In genomic region chr17:78562734-78563133, GRCh38 we compare ENCODE assay signal across 13 cellular contexts. TPM values are rescaled to one million over a fixed set of nuclear protein-coding genes. Genes with fewer than 3 reads are reported as not detected.
DNase-seq lines count a peak whose midpoint lies in the region; ATAC-seq lines count a peak whose summit lies in the region.
"Had no signal": no experiment of that assay in that cellular context is flagged by ENCODE, and none has a peak within 500 bp of the region (broad histone marks: within the 10 kb centered on the region; RNA-seq: fewer than 3 reads in every experiment).

No MANE protein-coding gene starts in this region.

- no peak overlapping the region for H2BK5ac ChIP-seq in mesenchymal stem cell (ENCODE audit: low read depth, low read length, poor library complexity, severe bottlenecking)

- H2AFZ ChIP-seq in mesenchymal stem cell (ENCODE audit: low read depth, low read length), result no peak overlapping the region

- no peaks in the 10 kb centered on the region for H3K79me1 ChIP-seq in mesenchymal stem cell (replicated peaks; ENCODE audit: low read length, poor library complexity, severe bottlenecking)

- no peak overlapping the region for H2BK120ac ChIP-seq in mesenchymal stem cell (ENCODE audit: low read depth, low read length)

- H3K23ac ChIP-seq in mesenchymal stem cell (ENCODE audit: low read length in 2 of 2), result no peak overlapping the region

- H3K4me3 ChIP-seq in right cardiac atrium (ENCODE audit: low read length), result no peak overlapping the region
- H3K4me3 ChIP-seq in SJCRH30, result no peak overlapping the region
- H3K4me3 ChIP-seq in mesenchymal stem cell (ENCODE audit: insufficient read depth in 1 of 2, low read depth in 1 of 2, low read length in 2 of 2), result no peak overlapping the region
- no peak overlapping the region for H3K4me3 ChIP-seq in subcutaneous abdominal adipose tissue (ENCODE audit: low read depth in 1 of 5, low read length in 5 of 5)

- no peak overlapping the region for H4K8ac ChIP-seq in mesenchymal stem cell (ENCODE audit: low read length)

- H3K4me1 ChIP-seq in right cardiac atrium (ENCODE audit: control insufficient read depth, insufficient read depth, low read length) (no peaks in the 10 kb centered on the region), SJCRH30 (peaks cover 49% of the 10 kb centered on the region), mesenchymal stem cell (ENCODE audit: control insufficient read depth, insufficient read depth, low read depth, low read length) (no peaks in the 10 kb centered on the region), subcutaneous abdominal adipose tissue (ENCODE audit: control insufficient read depth in 5 of 5, insufficient read depth in 5 of 5, low read length in 5 of 5) (peaks cover 0 to 19% (median 0%) of the 10 kb centered on the region in 5 donors)

- WGBS in right cardiac atrium, result 85% methylated on average over 7 of the region's 7 CpGs
- 85% methylated on average over 6 of the region's 7 CpGs for WGBS in mesenchymal stem cell

- peak in 1 of 3 donors; percentile 25 for DNase-seq in right cardiac atrium
- no peak for DNase-seq in cardiac septum (ENCODE audit: low spot score)
- DNase-seq in SJCRH30, result no peak
- no peak for DNase-seq in mesenchymal stem cell
- no peak for DNase-seq in OCI-M2 (lab: John Stamatoyannopoulos, UW; ENCODE audit: unreplicated experiment)
- no peak for DNase-seq in stimulated activated naive CD4-positive, alpha-beta T cell treated with Interleukin-2 at 50 U/mL for 16 hours (lab: John Stamatoyannopoulos, UW)
- DNase-seq: CD4-positive, CD25-positive, alpha-beta regulatory T cell; GF-D8; HCEC 1CT had no signal

- no peak overlapping the region for H3K14ac ChIP-seq in mesenchymal stem cell (ENCODE audit: low read length in 2 of 2)

- H3K9me3 ChIP-seq in right cardiac atrium (ENCODE audit: control insufficient read depth, low read length), result no peaks in the 10 kb centered on the region
- no peaks in the 10 kb centered on the region for H3K9me3 ChIP-seq in SJCRH30 (replicated peaks)
- H3K9me3 ChIP-seq in mesenchymal stem cell (ENCODE audit: control insufficient read depth, low read length), result no peaks in the 10 kb centered on the region
- no peaks in the 10 kb centered on the region for H3K9me3 ChIP-seq in subcutaneous abdominal adipose tissue (ENCODE audit: control insufficient read depth in 5 of 5, low read length in 5 of 5)

- no peak overlapping the region for H2BK12ac ChIP-seq in mesenchymal stem cell (ENCODE audit: low read length in 2 of 2)

- H3K18ac ChIP-seq in mesenchymal stem cell (ENCODE audit: low read depth in 1 of 2, low read length in 2 of 2), result no peak overlapping the region

- H3K27me3 ChIP-seq in right cardiac atrium (ENCODE audit: control insufficient read depth, insufficient read depth) (no peaks in the 10 kb centered on the region), SJCRH30 (no peaks in the 10 kb centered on the region), mesenchymal stem cell (ENCODE audit: control insufficient read depth in 1 of 2, insufficient read depth in 1 of 2, low read length in 2 of 2) (peaks cover 12 to 61% of the 10 kb centered on the region in 2 experiments), subcutaneous abdominal adipose tissue (ENCODE audit: control insufficient read depth in 5 of 5, insufficient read depth in 4 of 5, low read length in 5 of 5) (peaks cover 0 to 5% (median 0%) of the 10 kb centered on the region in 5 donors)

- H3K27ac ChIP-seq in right cardiac atrium (ENCODE audit: low read length) (peak overlapping the region; percentile 84), SJCRH30 (peak overlapping the region; percentile 82), mesenchymal stem cell (ENCODE audit: low read length, poor library complexity, severe bottlenecking) (no peak overlapping the region), subcutaneous abdominal adipose tissue (ENCODE audit: low read depth, low read length) (peak overlapping the region; percentile 78)

- H3K9ac ChIP-seq in mesenchymal stem cell (ENCODE audit: low read length) (no peak overlapping the region), subcutaneous abdominal adipose tissue (ENCODE audit: low read length in 5 of 5) (peak overlapping the region in 1 of 5 donors; percentile 10)

- no peak for ATAC-seq in right cardiac atrium
- ATAC-seq in HG02973 (IDR thresholded peaks at IDR 0.05; ENCODE audit: unreplicated experiment), result no peak

- H3K4ac ChIP-seq in mesenchymal stem cell (ENCODE audit: low read depth in 1 of 2, low read length in 2 of 2), result no peak overlapping the region

- peak overlapping the region; percentile 26 for H2BK15ac ChIP-seq in mesenchymal stem cell (ENCODE audit: low read depth, poor library complexity, severe bottlenecking)

- no peak overlapping the region for H3K4me2 ChIP-seq in mesenchymal stem cell (ENCODE audit: low read length, poor library complexity, severe bottlenecking)

- peaks cover 23% of the 10 kb centered on the region for H3K36me3 ChIP-seq in SJCRH30
- H3K36me3 ChIP-seq in mesenchymal stem cell (ENCODE audit: control insufficient read depth in 1 of 2, insufficient read depth in 2 of 2, low read depth in 1 of 2, low read length in 2 of 2), result no peaks in the 10 kb centered on the region
- no peaks in the 10 kb centered on the region for H3K36me3 ChIP-seq in subcutaneous abdominal adipose tissue (ENCODE audit: control insufficient read depth in 5 of 5, insufficient read depth in 5 of 5, low read length in 5 of 5)

- intact Hi-C loops in right cardiac atrium (cut with DNase I), result no loop called here
- intact Hi-C loops in cardiac septum (cut with DNase I), result no loop called here

- no peak overlapping the region for H4K91ac ChIP-seq in mesenchymal stem cell (ENCODE audit: low read length)

- H2AK5ac ChIP-seq in mesenchymal stem cell (ENCODE audit: low read length, severe bottlenecking), result no peak overlapping the region

RNA-seq across cellular contexts. Expression of gene DNAH17, which starts 14.5 kb away (rescaled TPM):
- total RNA-seq in right cardiac atrium, result under 1 TPM in 3 of 4 donors, not detected in 1; 0.06 to 0.28 (median 0.20) TPM
- 0.18 TPM for polyA plus RNA-seq in right cardiac atrium
- 0.81 TPM for total RNA-seq in cardiac septum
- 3.1 and 3.7 TPM in 2 replicates for total RNA-seq in SJCRH30 (2014; rRNA removed; shearing (Covaris generic))
- 0.06 TPM for polyA plus RNA-seq in mesenchymal stem cell (2013, experiment 1 of 2)
- polyA plus RNA-seq in mesenchymal stem cell (2013, experiment 2 of 2), result 0.01 TPM
- total RNA-seq: HT-29 had no signal
- polyA plus RNA-seq: BJ had no signal
